8 cellular contexts compared by ENCODE assay signal in genomic region chr14:75147423-75148071, GRCh38. TPM values are rescaled to one million over a fixed set of nuclear protein-coding genes. Genes with fewer than 3 reads are reported as not detected.
A peak's percentile ranks its signal among the peaks of the same experiment; 100 is the strongest.
DNase-seq lines count a peak whose midpoint lies in the region; TF ChIP-seq lines count a peak whose summit lies in the region.

No MANE protein-coding gene starts in this region.

- no peaks in the 10 kb centered on the region for H3K27me3 Mint-ChIP-seq in activated naive CD4-positive, alpha-beta T cell treated with anti-CD3 and anti-CD28 coated beads for 36 hours (ENCODE audit: low read depth)

- H3K4me1 Mint-ChIP-seq in activated naive CD4-positive, alpha-beta T cell treated with anti-CD3 and anti-CD28 coated beads for 36 hours (ENCODE audit: low read depth): peaks cover 60% of the 10 kb centered on the region

- no peaks in the 10 kb centered on the region for H3K9me3 Mint-ChIP-seq in activated naive CD4-positive, alpha-beta T cell treated with anti-CD3 and anti-CD28 coated beads for 36 hours

- CTCF ChIA-PET in activated naive CD4-positive, alpha-beta T cell treated with anti-CD3 and anti-CD28 coated beads for 36 hours (lab: Charles Lee): interaction anchor here (0.6 to 1.1 kb wide), 2 partner anchors 9 to 25 kb away, joined by 3 to 6 read pairs; no protein-coding TSS in a partner anchor

- DNase-seq in activated naive CD4-positive, alpha-beta T cell treated with anti-CD3 and anti-CD28 coated beads for 36 hours: peak; percentile 25
- DNase-seq in activated naive CD4-positive, alpha-beta T cell (lab: John Stamatoyannopoulos, UW): no peak
- peak; percentile 73 to 98 for DNase-seq in cardiac fibroblast (ENCODE audit: low read depth in 2 of 2)
- DNase-seq in inferior parietal cortex (ENCODE audit: extremely low spot score): peak; percentile 82
- DNase-seq in skeletal muscle cell (ENCODE audit: low read depth): peak; percentile 56
- DNase-seq in SW 1271 (lab: John Stamatoyannopoulos, UW): no peak
- DNase-seq in NOMO-1 treated with DMSO at 0.1 percent for 48 hours (lab: John Stamatoyannopoulos, UW; ENCODE audit: unreplicated experiment): no peak
- no peak for DNase-seq in NCI-H1694 treated with DMSO at 0.1 percent for 48 hours (lab: John Stamatoyannopoulos, UW)

- intact Hi-C loops in activated naive CD4-positive, alpha-beta T cell treated with anti-CD3 and anti-CD28 coated beads for 36 hours (cut with micrococcal nuclease): no loop called here

- no peak overlapping the region for H3K27ac Mint-ChIP-seq in activated naive CD4-positive, alpha-beta T cell treated with anti-CD3 and anti-CD28 coated beads for 36 hours

- peaks cover 19% of the 10 kb centered on the region for H3K36me3 Mint-ChIP-seq in activated naive CD4-positive, alpha-beta T cell treated with anti-CD3 and anti-CD28 coated beads for 36 hours (ENCODE audit: low read depth)

- no peak overlapping the region for H3K4me3 ChIP-seq in cardiac fibroblast (replicated peaks in 1 of 2; ENCODE audit: low read depth in 2 of 2, low read length in 2 of 2)
- no peak overlapping the region for H3K4me3 ChIP-seq in skeletal muscle cell (ENCODE audit: low read depth, low read length)

- peak; percentile 43 for TF ChIP-seq CTCF in cardiac fibroblast (IDR thresholded peaks at IDR 0.05; ENCODE audit: low read depth, low read length)

- no peak overlapping the region for H3K4me3 Mint-ChIP-seq in activated naive CD4-positive, alpha-beta T cell treated with anti-CD3 and anti-CD28 coated beads for 36 hours

RNA-seq across cellular contexts. Expression of gene NEK9, which starts 20.7 kb away (rescaled TPM):
- total RNA-seq in activated naive CD4-positive, alpha-beta T cell treated with anti-CD3 and anti-CD28 coated beads for 36 hours: 10 to 100 TPM; 53.5 to 55.6 TPM

RNA-seq across cellular contexts. Expression of gene TMED10, which starts 28.9 kb away (rescaled TPM):
- 100 to 1,000 TPM; 151 to 156 TPM for total RNA-seq in activated naive CD4-positive, alpha-beta T cell treated with anti-CD3 and anti-CD28 coated beads for 36 hours

Comparison
In these comparisons a context has a peak if more than half of its experiments do, and no peak if none do; other contexts are left out.
1. DNase-seq: peak in activated naive CD4-positive, alpha-beta T cell treated with anti-CD3 and anti-CD28 coated beads for 36 hours (single experiment), cardiac fibroblast (2 of 2), inferior parietal cortex (single experiment) and skeletal muscle cell (single experiment); none in activated naive CD4-positive, alpha-beta T cell (0 of 4), SW 1271 (0 of 2), NOMO-1 treated with DMSO at 0.1 percent for 48 hours (single experiment) and NCI-H1694 treated with DMSO at 0.1 percent for 48 hours (single experiment).